In the genomic region with DNA sequence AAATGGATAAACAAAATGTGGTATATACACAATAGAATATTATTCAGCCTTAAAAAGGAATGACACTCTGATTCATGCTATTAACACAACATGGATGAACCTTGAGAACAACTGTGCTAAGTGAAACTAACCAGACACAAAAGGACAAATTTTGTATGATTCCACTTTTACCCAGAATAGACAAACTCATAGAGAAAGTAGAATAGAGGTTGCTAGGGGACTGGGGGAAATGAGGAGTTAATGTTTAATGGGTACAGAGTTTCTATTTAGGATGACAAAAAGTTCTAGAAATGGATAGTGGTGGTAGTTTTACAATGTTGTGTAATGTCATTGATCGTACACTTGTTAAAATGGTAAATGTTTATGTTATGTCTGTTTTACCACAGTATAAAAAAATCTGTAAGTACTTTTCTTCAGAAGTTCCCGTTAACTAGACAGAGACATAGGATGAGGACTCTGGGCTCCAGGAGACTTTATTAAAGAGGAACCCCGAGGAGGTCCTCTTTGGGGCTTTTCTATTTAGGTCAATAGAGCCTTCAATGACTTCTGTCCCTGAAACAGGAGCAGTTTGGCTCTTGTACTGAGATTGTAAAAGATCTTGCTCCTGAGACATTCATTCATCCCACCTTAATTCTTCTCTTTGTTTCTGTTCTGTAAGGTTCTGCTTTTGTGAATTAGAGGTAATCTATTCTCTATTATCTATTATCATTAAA, we compare ENCODE assay signal across 1 cellular context.
A peak's percentile ranks its signal among the peaks of the same experiment; 100 is the strongest.
TF ChIP-seq lines count a peak whose summit lies in the region.

No MANE protein-coding gene starts in this region.

TF ChIP-seq in GM12878, 131 proteins besides CTCF, POLR2A, EP300 and RAD21:
- TF ChIP-seq HDAC6 (IDR thresholded peaks at IDR 0.05; ENCODE audit: unreplicated experiment) (no peak), MEF2B (IDR thresholded peaks at IDR 0.05; ENCODE audit: partially characterized antibody, poor library complexity, severe bottlenecking) (peak; percentile 18), MTA2 (IDR thresholded peaks at IDR 0.05; ENCODE audit: low read depth) (0 out of 2 replicates have a peak, but pooled peaks have one; percentile 19), RELA (IDR thresholded peaks at IDR 0.05; ENCODE audit: borderline replicate concordance, partially characterized antibody) (no peak), ZBED1 (IDR thresholded peaks at IDR 0.05; ENCODE audit: borderline replicate concordance) (no peak), HDGF (IDR thresholded peaks at IDR 0.05) (no peak), KAT2A (conservative IDR thresholded peaks at IDR 0.05; ENCODE audit: control insufficient read depth, low read depth, low read length) (no peak), ZNF274 (IDR thresholded peaks at IDR 0.05; ENCODE audit: insufficient read depth, insufficient read length) (no peak), MYB (IDR thresholded peaks at IDR 0.05; ENCODE audit: borderline replicate concordance, low read depth, low read length) (no peak), CBX5 (IDR thresholded peaks at IDR 0.05; ENCODE audit: low read depth) (no peak), POLR2AphosphoS5 (IDR thresholded peaks at IDR 0.05; ENCODE audit: low read length) (no peak), ZNF24 (IDR thresholded peaks at IDR 0.05) (0 out of 2 replicates have a peak, but pooled peaks have one; percentile 18), SMC3 (IDR thresholded peaks at IDR 0.05; ENCODE audit: borderline replicate concordance, low read length) (no peak), TBL1XR1 (IDR thresholded peaks at IDR 0.05; ENCODE audit: low read depth, low read length) (no peak), IKZF2 (IDR thresholded peaks at IDR 0.05) (no peak; a peak in 1 of 4 replicates), NFYA (IDR thresholded peaks at IDR 0.05; ENCODE audit: borderline replicate concordance, low read depth, low read length) (no peak), ATF7 (IDR thresholded peaks at IDR 0.05; ENCODE audit: low read depth) (peak; percentile 34; the same call in 1 of the 2 replicates), YY1 (IDR thresholded peaks at IDR 0.05; ENCODE audit: low read depth, low read length) (no peak), STAT3 (IDR thresholded peaks at IDR 0.05; ENCODE audit: low read depth, low read length) (no peak), DPF2 (IDR thresholded peaks at IDR 0.05) (no peak), ESRRA (IDR thresholded peaks at IDR 0.05; ENCODE audit: low read length) (no peak), SMAD5 (IDR thresholded peaks at IDR 0.05; ENCODE audit: low read depth) (no peak), BCL11A (IDR thresholded peaks at IDR 0.05; ENCODE audit: low read depth, low read length) (no peak)
- TF ChIP-seq, protein P1, sequence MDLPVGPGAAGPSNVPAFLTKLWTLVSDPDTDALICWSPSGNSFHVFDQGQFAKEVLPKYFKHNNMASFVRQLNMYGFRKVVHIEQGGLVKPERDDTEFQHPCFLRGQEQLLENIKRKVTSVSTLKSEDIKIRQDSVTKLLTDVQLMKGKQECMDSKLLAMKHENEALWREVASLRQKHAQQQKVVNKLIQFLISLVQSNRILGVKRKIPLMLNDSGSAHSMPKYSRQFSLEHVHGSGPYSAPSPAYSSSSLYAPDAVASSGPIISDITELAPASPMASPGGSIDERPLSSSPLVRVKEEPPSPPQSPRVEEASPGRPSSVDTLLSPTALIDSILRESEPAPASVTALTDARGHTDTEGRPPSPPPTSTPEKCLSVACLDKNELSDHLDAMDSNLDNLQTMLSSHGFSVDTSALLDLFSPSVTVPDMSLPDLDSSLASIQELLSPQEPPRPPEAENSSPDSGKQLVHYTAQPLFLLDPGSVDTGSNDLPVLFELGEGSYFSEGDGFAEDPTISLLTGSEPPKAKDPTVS (IDR thresholded peaks at IDR 0.05; ENCODE audit: low read depth, low read length) = no peak
- TF ChIP-seq, protein P2, sequence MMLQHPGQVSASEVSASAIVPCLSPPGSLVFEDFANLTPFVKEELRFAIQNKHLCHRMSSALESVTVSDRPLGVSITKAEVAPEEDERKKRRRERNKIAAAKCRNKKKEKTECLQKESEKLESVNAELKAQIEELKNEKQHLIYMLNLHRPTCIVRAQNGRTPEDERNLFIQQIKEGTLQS (IDR thresholded peaks at IDR 0.05; ENCODE audit: borderline replicate concordance, extremely low read depth, low read depth, low read length) = no peak
- TF ChIP-seq, protein P3, sequence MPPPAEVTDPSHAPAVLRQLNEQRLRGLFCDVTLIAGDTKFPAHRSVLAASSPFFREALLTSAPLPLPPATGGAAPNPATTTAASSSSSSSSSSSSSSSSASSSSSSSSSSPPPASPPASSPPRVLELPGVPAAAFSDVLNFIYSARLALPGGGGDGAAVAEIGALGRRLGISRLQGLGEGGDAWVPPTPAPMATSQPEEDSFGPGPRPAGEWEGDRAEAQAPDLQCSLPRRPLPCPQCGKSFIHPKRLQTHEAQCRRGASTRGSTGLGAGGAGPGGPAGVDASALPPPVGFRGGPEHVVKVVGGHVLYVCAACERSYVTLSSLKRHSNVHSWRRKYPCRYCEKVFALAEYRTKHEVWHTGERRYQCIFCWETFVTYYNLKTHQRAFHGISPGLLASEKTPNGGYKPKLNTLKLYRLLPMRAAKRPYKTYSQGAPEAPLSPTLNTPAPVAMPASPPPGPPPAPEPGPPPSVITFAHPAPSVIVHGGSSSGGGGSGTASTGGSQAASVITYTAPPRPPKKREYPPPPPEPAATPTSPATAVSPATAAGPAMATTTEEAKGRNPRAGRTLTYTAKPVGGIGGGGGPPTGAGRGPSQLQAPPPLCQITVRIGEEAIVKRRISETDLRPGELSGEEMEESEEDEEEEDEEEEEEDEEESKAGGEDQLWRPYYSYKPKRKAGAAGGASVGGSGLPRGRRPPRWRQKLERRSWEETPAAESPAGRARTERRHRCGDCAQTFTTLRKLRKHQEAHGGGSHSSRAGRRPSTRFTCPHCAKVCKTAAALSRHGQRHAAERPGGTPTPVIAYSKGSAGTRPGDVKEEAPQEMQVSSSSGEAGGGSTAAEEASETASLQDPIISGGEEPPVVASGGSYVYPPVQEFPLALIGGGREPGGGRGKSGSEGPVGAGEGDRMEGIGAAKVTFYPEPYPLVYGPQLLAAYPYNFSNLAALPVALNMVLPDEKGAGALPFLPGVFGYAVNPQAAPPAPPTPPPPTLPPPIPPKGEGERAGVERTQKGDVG (CRISPR knock-in tag; IDR thresholded peaks at IDR 0.05) = no peak
- TF ChIP-seq, protein P4, sequence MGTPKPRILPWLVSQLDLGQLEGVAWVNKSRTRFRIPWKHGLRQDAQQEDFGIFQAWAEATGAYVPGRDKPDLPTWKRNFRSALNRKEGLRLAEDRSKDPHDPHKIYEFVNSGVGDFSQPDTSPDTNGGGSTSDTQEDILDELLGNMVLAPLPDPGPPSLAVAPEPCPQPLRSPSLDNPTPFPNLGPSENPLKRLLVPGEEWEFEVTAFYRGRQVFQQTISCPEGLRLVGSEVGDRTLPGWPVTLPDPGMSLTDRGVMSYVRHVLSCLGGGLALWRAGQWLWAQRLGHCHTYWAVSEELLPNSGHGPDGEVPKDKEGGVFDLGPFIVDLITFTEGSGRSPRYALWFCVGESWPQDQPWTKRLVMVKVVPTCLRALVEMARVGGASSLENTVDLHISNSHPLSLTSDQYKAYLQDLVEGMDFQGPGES (IDR thresholded peaks at IDR 0.05) = no peak
- TF ChIP-seq, protein P5, sequence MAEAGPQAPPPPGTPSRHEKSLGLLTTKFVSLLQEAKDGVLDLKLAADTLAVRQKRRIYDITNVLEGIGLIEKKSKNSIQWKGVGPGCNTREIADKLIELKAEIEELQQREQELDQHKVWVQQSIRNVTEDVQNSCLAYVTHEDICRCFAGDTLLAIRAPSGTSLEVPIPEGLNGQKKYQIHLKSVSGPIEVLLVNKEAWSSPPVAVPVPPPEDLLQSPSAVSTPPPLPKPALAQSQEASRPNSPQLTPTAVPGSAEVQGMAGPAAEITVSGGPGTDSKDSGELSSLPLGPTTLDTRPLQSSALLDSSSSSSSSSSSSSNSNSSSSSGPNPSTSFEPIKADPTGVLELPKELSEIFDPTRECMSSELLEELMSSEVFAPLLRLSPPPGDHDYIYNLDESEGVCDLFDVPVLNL (IDR thresholded peaks at IDR 0.05; ENCODE audit: low read depth, low read length) = no peak
TF ChIP-seq in GM12878: peak in this region for 4.
